8 cellular contexts compared by ENCODE assay signal in genomic region chr11:85854557-85855340, GRCh38. TPM values are rescaled to one million over a fixed set of nuclear protein-coding genes. Genes with fewer than 3 reads are reported as not detected.
A peak's percentile ranks its signal among the peaks of the same experiment; 100 is the strongest.
DNase-seq lines count a peak whose midpoint lies in the region; ATAC-seq lines count a peak whose summit lies in the region.

No MANE protein-coding gene starts in this region.

- peak; percentile 97 for ATAC-seq in GM19043 (IDR thresholded peaks at IDR 0.05; ENCODE audit: low read depth, unreplicated experiment)
- peak; percentile 100 for ATAC-seq in HG03354 (IDR thresholded peaks at IDR 0.05; ENCODE audit: poor library complexity, severe bottlenecking, unreplicated experiment)
- ATAC-seq in activated CD4-positive, CD25-positive, alpha-beta regulatory T cell treated with anti-CD3 and anti-CD28 coated beads, Interleukin-2, amount 50 U/mL, for 24 hours: peak; percentile 94 to 95

- DNase-seq in AML-193 (lab: John Stamatoyannopoulos, UW): peak; percentile 91
- DNase-seq in NCI-H345 treated with DMSO at 0.1 percent for 48 hours (lab: John Stamatoyannopoulos, UW; ENCODE audit: unreplicated experiment): peak; percentile 80
- DNase-seq in cerebellum (ENCODE audit: low spot score): peak; percentile 92
- peak; percentile 83 for DNase-seq in kidney glomerular epithelial cell (lab: John Stamatoyannopoulos, UW)
- DNase-seq in stimulated activated CD4-positive, alpha-beta T cell treated with anti-CD3 and anti-CD28 coated beads, Interleukin-15, amount 100 ng/mL, for 48 hours (ENCODE audit: low read depth in 2 of 2): peak; percentile 79 to 89

RNA-seq across cellular contexts. Expression of gene CCDC83, which starts 0.4 kb away (rescaled TPM):
- not detected for total RNA-seq in cerebellum

RNA-seq across cellular contexts. Expression of gene SYTL2, which starts 43.8 kb away (rescaled TPM):
- total RNA-seq in cerebellum: 15.2 TPM

Comparison
In these comparisons a context has a peak if more than half of its experiments do, and no peak if none do; other contexts are left out.
1. Peak in every context shown above with its lines: DNase-seq and ATAC-seq.